13 cellular contexts compared by ENCODE assay signal in the genomic region with DNA sequence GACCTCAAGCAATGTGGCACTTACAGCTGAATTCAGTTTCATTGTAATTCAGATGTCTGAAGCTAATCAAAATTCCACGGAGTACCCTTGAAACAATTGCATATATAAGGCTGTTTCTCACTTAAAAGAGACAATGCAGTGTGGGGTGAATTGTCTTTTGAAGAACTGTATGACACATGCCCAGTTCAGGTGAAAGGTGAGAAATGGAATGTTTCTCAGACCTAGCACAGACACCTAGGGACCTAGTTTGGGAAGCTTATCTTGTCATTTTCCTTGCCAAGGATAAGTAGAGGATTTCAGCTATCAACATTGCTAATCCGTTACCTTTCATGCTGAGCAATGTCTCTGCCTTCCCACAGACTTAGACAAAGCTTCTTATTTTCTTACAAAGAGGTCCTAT. TPM values are rescaled to one million over a fixed set of nuclear protein-coding genes. Genes with fewer than 3 reads are reported as not detected.
DNase-seq lines count a peak whose midpoint lies in the region; ATAC-seq and TF ChIP-seq lines count a peak whose summit lies in the region.
"Had no signal": no experiment of that assay in that cellular context is flagged by ENCODE, and none has a peak within 500 bp of the region (broad histone marks: within the 10 kb centered on the region; RNA-seq: fewer than 3 reads in every experiment).

No MANE protein-coding gene starts in this region.

- TF ChIP-seq CTCF in MM.1S (IDR thresholded peaks at IDR 0.05; ENCODE audit: low read length): no peak

- no peak overlapping the region for H3K23ac ChIP-seq in mesendoderm (ENCODE audit: low read length)

- no CpG with 5 or more reads among the region's 2 CpGs for WGBS in mesendoderm (ENCODE audit: extremely low coverage, insufficient coverage, low lambda C conversion rate)
- WGBS in aorta, 2 donors: 29 to 34% methylated on average over 2 of the region's 2 CpGs

- no peaks in the 10 kb centered on the region for H3K9me2 ChIP-seq in MM.1S (replicated peaks; ENCODE audit: insufficient read depth, low read length)

- H2BK120ac ChIP-seq in mesendoderm (ENCODE audit: low read depth, low read length): no peak overlapping the region

- H2BK15ac ChIP-seq in mesendoderm (replicated peaks; ENCODE audit: low read depth): no peak overlapping the region

- H3K36me3 ChIP-seq in mesendoderm (ENCODE audit: control insufficient read depth, insufficient read depth, low read length): no peaks in the 10 kb centered on the region
- H3K36me3 ChIP-seq in aorta (ENCODE audit: control insufficient read depth in 1 of 2, insufficient read depth in 2 of 2, low read length in 1 of 2): peaks cover 0 to 6% of the 10 kb centered on the region in 2 donors
- peaks cover 10% of the 10 kb centered on the region; the same call in 1 of the 2 replicates for H3K36me3 ChIP-seq in MM.1S (replicated peaks; ENCODE audit: insufficient read depth, low read length)

- H3K9ac ChIP-seq in mesendoderm (ENCODE audit: low read length) (no peak overlapping the region), MM.1S (ENCODE audit: low read length) (no peak overlapping the region)

- H3K27me3 Mint-ChIP-seq in stimulated activated naive CD8-positive, alpha-beta T cell treated with anti-CD3 and anti-CD28 coated beads, Interleukin-15, Interleukin-2, amounts not matched to agents 100 ng/mL and 50 ng/mL, for 24 hours: no peaks in the 10 kb centered on the region
- H3K27me3 Mint-ChIP-seq in stimulated activated naive CD8-positive, alpha-beta T cell treated with anti-CD3 and anti-CD28 coated beads, Interleukin-15, amount 100 ng/mL, for 72 hours: no peaks in the 10 kb centered on the region
- H3K27me3 Mint-ChIP-seq in activated naive CD8-positive, alpha-beta T cell: no peaks in the 10 kb centered on the region

- H4K5ac ChIP-seq in mesendoderm (ENCODE audit: low read length): no peak overlapping the region

- H3F3A ChIP-seq in MM.1S (ENCODE audit: insufficient read depth, low read length): no peaks in the 10 kb centered on the region; the same call in 1 of the 2 replicates

- H3K27me3 ChIP-seq in mesendoderm (ENCODE audit: insufficient read depth, low read length, poor library complexity) (no peaks in the 10 kb centered on the region), aorta (ENCODE audit: control insufficient read depth in 1 of 2, insufficient read depth in 2 of 2, low read length in 1 of 2) (no peaks in the 10 kb centered on the region), MM.1S (replicated peaks; ENCODE audit: insufficient read depth, low read length) (no peaks in the 10 kb centered on the region)

- H3K4me2 ChIP-seq in mesendoderm (ENCODE audit: low read length) (no peak overlapping the region), MM.1S (ENCODE audit: low read depth, low read length) (no peak overlapping the region)

- peaks cover 53% of the 10 kb centered on the region for H3K36me3 Mint-ChIP-seq in stimulated activated naive CD8-positive, alpha-beta T cell treated with anti-CD3 and anti-CD28 coated beads, Interleukin-15, Interleukin-2, amounts not matched to agents 100 ng/mL and 50 ng/mL, for 24 hours (ENCODE audit: low read depth)
- H3K36me3 Mint-ChIP-seq in activated naive CD8-positive, alpha-beta T cell: peaks cover 9% of the 10 kb centered on the region

- H3K9me3 Mint-ChIP-seq in stimulated activated naive CD8-positive, alpha-beta T cell treated with anti-CD3 and anti-CD28 coated beads, Interleukin-15, Interleukin-2, amounts not matched to agents 100 ng/mL and 50 ng/mL, for 24 hours: no peaks in the 10 kb centered on the region
- no peaks in the 10 kb centered on the region for H3K9me3 Mint-ChIP-seq in stimulated activated naive CD8-positive, alpha-beta T cell treated with anti-CD3 and anti-CD28 coated beads, Interleukin-15, amount 100 ng/mL, for 72 hours
- H3K9me3 Mint-ChIP-seq in activated naive CD8-positive, alpha-beta T cell (ENCODE audit: low read depth): no peaks in the 10 kb centered on the region

- H4K8ac ChIP-seq in mesendoderm (ENCODE audit: low read depth, low read length): no peak overlapping the region

- intact Hi-C loops in aorta (cut with DNase I): loop anchor here in 1 of 2 donors (5.0 kb wide), 1 partner anchor 33 kb away; no protein-coding TSS in a partner anchor

- ATAC-seq in stimulated activated naive CD8-positive, alpha-beta T cell treated with anti-CD3 and anti-CD28 coated beads, Interleukin-15, amount 100 ng/mL, for 72 hours: no peak
- ATAC-seq in aorta (ENCODE audit: low FRiP score) (no peak), HG03432 (IDR thresholded peaks at IDR 0.05; ENCODE audit: unreplicated experiment) (no peak)

- no peak overlapping the region for H2BK5ac ChIP-seq in mesendoderm (ENCODE audit: low read length)

- no peaks in the 10 kb centered on the region for H3K79me1 ChIP-seq in mesendoderm (ENCODE audit: low read length)

- H3K4ac ChIP-seq in mesendoderm (ENCODE audit: low read depth, low read length): no peak overlapping the region

- H2AFZ ChIP-seq in MM.1S (ENCODE audit: low read length): no peak overlapping the region

- peak overlapping the region; percentile 54 for H3K27ac Mint-ChIP-seq in stimulated activated naive CD8-positive, alpha-beta T cell treated with anti-CD3 and anti-CD28 coated beads, Interleukin-15, Interleukin-2, amounts not matched to agents 100 ng/mL and 50 ng/mL, for 24 hours
- H3K27ac Mint-ChIP-seq in stimulated activated naive CD8-positive, alpha-beta T cell treated with anti-CD3 and anti-CD28 coated beads, Interleukin-15, amount 100 ng/mL, for 72 hours: peak overlapping the region in 1 of 2 donors; percentile 74
- peak overlapping the region; percentile 78 for H3K27ac Mint-ChIP-seq in activated naive CD8-positive, alpha-beta T cell

- H2AK5ac ChIP-seq in mesendoderm (ENCODE audit: low read length): no peak overlapping the region

- no peak for DNase-seq in stimulated activated naive CD8-positive, alpha-beta T cell treated with anti-CD3 and anti-CD28 coated beads, Interleukin-15, amount 100 ng/mL, for 72 hours
- DNase-seq in mesendoderm (peak; percentile 88), aorta (no peak), SW480 (ENCODE audit: low spot score) (no peak), MM.1S (no peak)
- DNase-seq: activated CD4-positive, alpha-beta T cell treated with anti-CD3 and anti-CD28 coated beads, Interleukin-2, amount 50 U/mL, for 48 hours; effector CD4-positive, alpha-beta T cell; head of caudate nucleus; NCI-H748 treated with DMSO at 0.1 percent for 48 hours had no signal

- no peak overlapping the region for H3K27ac ChIP-seq in mesendoderm (ENCODE audit: low read depth, low read length)
- H3K27ac ChIP-seq in aorta (ENCODE audit: low read depth in 1 of 2, low read length in 2 of 2): peak overlapping the region; percentile 40 to 43
- no peak overlapping the region for H3K27ac ChIP-seq in MM.1S (ENCODE audit: low read length)

- H3K4me3 ChIP-seq in mesendoderm (ENCODE audit: low read length) (no peak overlapping the region), aorta (ENCODE audit: low read length in 2 of 2) (no peak overlapping the region), MM.1S (ENCODE audit: low read length) (no peak overlapping the region)
- H3K4me3 ChIP-seq: skin epidermis had no signal

- no peak overlapping the region for H3K56ac ChIP-seq in mesendoderm (ENCODE audit: low read length)

- H3K4me1 Mint-ChIP-seq in stimulated activated naive CD8-positive, alpha-beta T cell treated with anti-CD3 and anti-CD28 coated beads, Interleukin-15, Interleukin-2, amounts not matched to agents 100 ng/mL and 50 ng/mL, for 24 hours (ENCODE audit: low read depth): peaks cover 97% of the 10 kb centered on the region
- H3K4me1 Mint-ChIP-seq in stimulated activated naive CD8-positive, alpha-beta T cell treated with anti-CD3 and anti-CD28 coated beads, Interleukin-15, amount 100 ng/mL, for 72 hours: peaks cover 80% of the 10 kb centered on the region
- H3K4me1 Mint-ChIP-seq in activated naive CD8-positive, alpha-beta T cell (ENCODE audit: low read depth): peaks cover 96% of the 10 kb centered on the region

- H3K4me3 Mint-ChIP-seq in stimulated activated naive CD8-positive, alpha-beta T cell treated with anti-CD3 and anti-CD28 coated beads, Interleukin-15, Interleukin-2, amounts not matched to agents 100 ng/mL and 50 ng/mL, for 24 hours: no peak overlapping the region
- peak overlapping the region in 1 of 2 donors; percentile 39 for H3K4me3 Mint-ChIP-seq in stimulated activated naive CD8-positive, alpha-beta T cell treated with anti-CD3 and anti-CD28 coated beads, Interleukin-15, amount 100 ng/mL, for 72 hours
- no peak overlapping the region for H3K4me3 Mint-ChIP-seq in activated naive CD8-positive, alpha-beta T cell

- H3K9me3 ChIP-seq in aorta (ENCODE audit: control insufficient read depth, low read length) (no peaks in the 10 kb centered on the region), MM.1S (replicated peaks; ENCODE audit: insufficient read depth, low read length) (no peaks in the 10 kb centered on the region)

- H3K79me2 ChIP-seq in mesendoderm (ENCODE audit: control insufficient read depth, insufficient read depth, low read length) (no peaks in the 10 kb centered on the region), MM.1S (ENCODE audit: low read length) (peaks cover 100% of the 10 kb centered on the region)

- peaks cover 53% of the 10 kb centered on the region for H4K20me1 ChIP-seq in MM.1S (ENCODE audit: insufficient read depth, low read length)

- no peak overlapping the region for H3K18ac ChIP-seq in mesendoderm (ENCODE audit: low read length)

- H3K4me1 ChIP-seq in mesendoderm (ENCODE audit: control insufficient read depth, low read depth, low read length) (peaks cover 7% of the 10 kb centered on the region), aorta (ENCODE audit: control insufficient read depth in 1 of 2, insufficient read depth in 2 of 2, low read length in 2 of 2) (peaks cover 9 to 23% of the 10 kb centered on the region in 2 donors), MM.1S (ENCODE audit: low read length) (no peaks in the 10 kb centered on the region)

RNA-seq across cellular contexts. Expression of gene MBNL1, which starts 36.3 kb away (rescaled TPM):
- 4.1 TPM for polyA plus RNA-seq in mesendoderm (2013, experiment 1 of 2)
- polyA plus RNA-seq in mesendoderm (2013, experiment 2 of 2): 4.2 TPM
- total RNA-seq in aorta: 100 to 1,000 TPM; 485 to 689 TPM
- 100 to 1,000 TPM; 141 to 182 TPM for polyA plus RNA-seq in aorta

Comparison
In these comparisons a context has a peak if more than half of its experiments do, and no peak if none do; other contexts are left out.
1. H3K27ac ChIP-seq: peak in aorta (2 of 2); none in mesendoderm (single experiment) and MM.1S (single experiment).